In genomic region chr19:16076154-16076957, GRCh38 we compare ENCODE assay signal across 8 cellular contexts. TPM values are rescaled to one million over a fixed set of nuclear protein-coding genes. Genes with fewer than 3 reads are reported as not detected.
A peak's percentile ranks its signal among the peaks of the same experiment; 100 is the strongest.
DNase-seq lines count a peak whose midpoint lies in the region; ATAC-seq and TF ChIP-seq lines count a peak whose summit lies in the region.

TPM4 (plus strand) TSS chr19:16076495; CDS start chr19:16076566, 71 bp downstream.

- no peaks in the 10 kb centered on the region for H3K9me3 Mint-ChIP-seq in CD8-positive, alpha-beta T cell

- H3K27me3 ChIP-seq in CD8-positive, alpha-beta T cell (ENCODE audit: insufficient read depth, low read length) = no peaks in the 10 kb centered on the region
- H3K27me3 ChIP-seq in SJCRH30 = no peaks in the 10 kb centered on the region
- H3K27me3 ChIP-seq in neuron (ENCODE audit: insufficient read depth, low read length) = no peaks in the 10 kb centered on the region

- peaks cover 17% of the 10 kb centered on the region for H3K36me3 Mint-ChIP-seq in CD8-positive, alpha-beta T cell

- ATAC-seq in CD8-positive, alpha-beta T cell = peak; percentile 48
- ATAC-seq in GM19395 (IDR thresholded peaks at IDR 0.05; ENCODE audit: unreplicated experiment) = peak; percentile 45

- H3K4me1 Mint-ChIP-seq in CD8-positive, alpha-beta T cell (ENCODE audit: low read depth) = peaks cover 74% of the 10 kb centered on the region

- peak within 1 kb of the TSS; percentile 63 for H2AFZ ChIP-seq in neuron (ENCODE audit: low read depth, low read length)

- H3K27ac Mint-ChIP-seq in CD8-positive, alpha-beta T cell = peak within 1 kb of the TSS; percentile 96

- POLR2A ChIA-PET in CD8-positive, alpha-beta T cell (lab: Charles Lee) = interaction anchor here (1.2 to 3.0 kb wide), 4 partner anchors 10 to 248 kb away, joined by 3 to 18 read pairs (median 7); partner anchors contain the start of genes KLF2 and RAB8A

- TF ChIP-seq CTCF in CD8-positive, alpha-beta T cell (IDR thresholded peaks at IDR 0.05) = no peak

- intact Hi-C loops in CD8-positive, alpha-beta T cell (cut with DNase I, micrococcal nuclease) = loop anchor here (1.0 to 5.0 kb wide), 4 partner anchors 35 to 291 kb away; partner anchors contain the start of gene RAB8A (in 1 of the 2)

- no peaks in the 10 kb centered on the region for H3K9me3 ChIP-seq in CD8-positive, alpha-beta T cell (ENCODE audit: low read length)
- H3K9me3 ChIP-seq in SJCRH30 (replicated peaks) (no peaks in the 10 kb centered on the region), neuron (ENCODE audit: low read length) (no peaks in the 10 kb centered on the region)

- CTCF ChIA-PET in CD8-positive, alpha-beta T cell (lab: Charles Lee) = interaction anchor here (0.9 to 8.7 kb wide), 6 partner anchors 10 to 35 kb away, joined by 3 to 80 read pairs (median 8); no protein-coding TSS in a partner anchor

- peak within 1 kb of the TSS; percentile 79 for H3K4me3 Mint-ChIP-seq in CD8-positive, alpha-beta T cell

- peak; percentile 57 to 86 (median 77) for DNase-seq in CD8-positive, alpha-beta T cell
- peak; percentile 94 for DNase-seq in HT1080 (ENCODE audit: low read depth)
- peak; percentile 90 to 93 for DNase-seq in SJCRH30
- DNase-seq in activated gamma-delta T cell treated with Interleukin-2 at 50 U/mL for 16 hours = peak; percentile 70
- peak; percentile 89 for DNase-seq in foreskin melanocyte
- peak; percentile 94 for DNase-seq in stromal cell of bone marrow (ENCODE audit: low read depth)

- peaks cover 81% of the 10 kb centered on the region for H3K4me1 ChIP-seq in CD8-positive, alpha-beta T cell (ENCODE audit: insufficient read depth, low read length)
- H3K4me1 ChIP-seq in SJCRH30 (peaks cover 6% of the 10 kb centered on the region), neuron (ENCODE audit: insufficient read depth, low read length) (peaks cover 17% of the 10 kb centered on the region)

- H3K27ac ChIP-seq in CD8-positive, alpha-beta T cell (ENCODE audit: low read depth, low read length) = peak within 1 kb of the TSS; percentile 64
- H3K27ac ChIP-seq in SJCRH30 = peak within 1 kb of the TSS; percentile 91

- no peaks in the 10 kb centered on the region for H3K27me3 Mint-ChIP-seq in CD8-positive, alpha-beta T cell (ENCODE audit: low read depth)

- peaks cover 7% of the 10 kb centered on the region for H3K36me3 ChIP-seq in CD8-positive, alpha-beta T cell (ENCODE audit: insufficient read depth, low read length)
- H3K36me3 ChIP-seq in SJCRH30 (peaks cover 11% of the 10 kb centered on the region), neuron (ENCODE audit: insufficient read depth, low read length) (peaks cover 5% of the 10 kb centered on the region)

- H3K4me3 ChIP-seq in CD8-positive, alpha-beta T cell (ENCODE audit: low read depth, low read length) = peak within 1 kb of the TSS; percentile 59
- peak within 1 kb of the TSS; percentile 83 for H3K4me3 ChIP-seq in SJCRH30
- peak within 1 kb of the TSS; percentile 56 for H3K4me3 ChIP-seq in neuron (ENCODE audit: low read length)

RNA-seq across cellular contexts. Expression of gene TPM4, which starts in this region (rescaled TPM):
- 100 to 1,000 TPM; 187 to 199 TPM for total RNA-seq in CD8-positive, alpha-beta T cell
- total RNA-seq in HT1080 (2014; rRNA removed; shearing (Covaris generic)) = 473 and 509 TPM in 2 replicates
- polyA plus RNA-seq in HT1080 (2015; cell fraction: cytosol; rRNA removed) = 642 and 802 TPM in 2 replicates
- 310 and 335 TPM in 2 replicates for polyA plus RNA-seq in HT1080 (2015; cell fraction: nucleus; rRNA removed)
- total RNA-seq in SJCRH30 (2014; rRNA removed; shearing (Covaris generic)) = 408 and 419 TPM in 2 replicates

Comparison
In these comparisons a context has a peak if more than half of its experiments do, and no peak if none do; other contexts are left out.
1. Peak in every context shown above with its lines: DNase-seq, ATAC-seq, H3K4me3 ChIP-seq and H3K27ac ChIP-seq.